8 cellular contexts compared by ENCODE assay signal in genomic region chr14:77320238-77320935, GRCh38. TPM values are rescaled to one million over a fixed set of nuclear protein-coding genes. Genes with fewer than 3 reads are reported as not detected.
DNase-seq lines count a peak whose midpoint lies in the region; ATAC-seq and TF ChIP-seq lines count a peak whose summit lies in the region.

POMT2 (minus strand) TSS chr14:77320883; CDS start chr14:77320681, 202 bp downstream.

- H3K4me1 ChIP-seq in OCI-LY7 (ENCODE audit: insufficient read depth, low read length, poor library complexity, severe bottlenecking) (peaks cover 25% of the 10 kb centered on the region), mucosa of descending colon (ENCODE audit: low read depth) (peaks cover 23% of the 10 kb centered on the region)

- peak within 1 kb of the TSS; percentile 81 for H2AFZ ChIP-seq in OCI-LY7 (ENCODE audit: low read length)

- intact Hi-C loops in OCI-LY7 (cut with micrococcal nuclease; ENCODE audit: unreplicated experiment) (loop anchor here (1.0 to 2.0 kb wide), 3 partner anchors 222 to 296 kb away; partner anchors contain the start of genes CIPC and SPTLC2), mucosa of descending colon (cut with DNase I, micrococcal nuclease) (no loop called here)

- no peaks in the 10 kb centered on the region for H3K36me3 ChIP-seq in OCI-LY7 (ENCODE audit: insufficient read depth, low read length)
- H3K36me3 ChIP-seq in mucosa of descending colon (ENCODE audit: low read depth), result no peaks in the 10 kb centered on the region

- H3K9me3 ChIP-seq in OCI-LY7 (ENCODE audit: low read length), result no peaks in the 10 kb centered on the region
- H3K9me3 ChIP-seq in mucosa of descending colon, result no peaks in the 10 kb centered on the region

- peak within 1 kb of the TSS; percentile 81 for H3K4me3 ChIP-seq in OCI-LY7 (ENCODE audit: low read depth, low read length, poor library complexity, severe bottlenecking)
- peak within 1 kb of the TSS; percentile 75 for H3K4me3 ChIP-seq in epithelial cell of esophagus (ENCODE audit: low read length)
- H3K4me3 ChIP-seq in mucosa of descending colon, result peak within 1 kb of the TSS; percentile 92

- POLR2A ChIA-PET in OCI-LY7 (lab: Charles Lee), result interaction anchor here (0.6 to 2.4 kb wide), 7 partner anchors 55 to 1881 kb away, joined by 3 to 7 read pairs (median 4); partner anchors contain the start of genes SAMD15, TMED8 and TMEM63C

- no peaks in the 10 kb centered on the region for H4K20me1 ChIP-seq in OCI-LY7 (ENCODE audit: insufficient read depth, low read length)

- DNase-seq in DMS 273 treated with DMSO at 0.1 percent for 48 hours (lab: John Stamatoyannopoulos, UW) (peak; percentile 78), HuH-7 (ENCODE audit: low spot score) (peak; percentile 85), OCI-LY7 (ENCODE audit: low spot score) (peak; percentile 92), activated T-cell treated with anti-CD3 and anti-CD28 coated beads for 4 hours (peak; percentile 90), epithelial cell of esophagus (ENCODE audit: low read depth) (peak; percentile 94), mucosa of descending colon (peak; percentile 94 to 96 (median 96))
- DNase-seq in stimulated activated CD8-positive, alpha-beta memory T cell treated with anti-CD3 and anti-CD28 coated beads, Interleukin-4, amount 100 ng/mL, for 4 hours (ENCODE audit: low read depth in 2 of 2, low spot score in 1 of 2), result peak; percentile 84

- peak within 1 kb of the TSS; percentile 80 for H3K27ac ChIP-seq in OCI-LY7 (ENCODE audit: low read depth, low read length, poor library complexity, severe bottlenecking)

- H3K4me2 ChIP-seq in OCI-LY7 (ENCODE audit: low read length), result peak within 1 kb of the TSS; percentile 96

- CTCF ChIA-PET in OCI-LY7 (lab: Charles Lee; ENCODE audit: unreplicated experiment), result interaction anchor here (0.6 kb wide), 1 partner anchor 53 kb away, joined by 4 read pairs; no protein-coding TSS in a partner anchor

- no TSS peak for BruUV-seq in OCI-LY7 (replicated peaks; lab: Mats Ljungman, UMichigan)

- TF ChIP-seq CTCF in OCI-LY7 (conservative IDR thresholded peaks at IDR 0.05; ENCODE audit: low read length), result peak; percentile 51; the same call in 1 of the 2 replicates
- peak; percentile 13 for TF ChIP-seq CTCF in epithelial cell of esophagus (IDR thresholded peaks at IDR 0.05; ENCODE audit: insufficient read depth, low read depth, low read length, missing control alignments)
- TF ChIP-seq CTCF in mucosa of descending colon (IDR thresholded peaks at IDR 0.05), result no peak

- peaks cover 16% of the 10 kb centered on the region; the same call in 1 of the 2 replicates for H3K79me2 ChIP-seq in OCI-LY7 (ENCODE audit: insufficient read depth, low read depth, low read length)

- ATAC-seq in GM21447 (IDR thresholded peaks at IDR 0.05; ENCODE audit: unreplicated experiment), result peak; percentile 59
- peak; percentile 84 for ATAC-seq in mucosa of descending colon

- no peaks in the 10 kb centered on the region for H3K9me2 ChIP-seq in OCI-LY7 (ENCODE audit: insufficient read depth, low read length)

RNA-seq across cellular contexts. Expression of gene POMT2, which starts in this region (rescaled TPM):
- total RNA-seq in OCI-LY7 (2014; rRNA removed; shearing (Covaris generic)), result 5.9 and 8.2 TPM in 2 replicates
- total RNA-seq in OCI-LY7 (2022) (28.3 and 31.4 TPM in 2 replicates), mucosa of descending colon (10 to 100 TPM; 22.9 to 28.5 (median 23.2) TPM)

Comparison
In these comparisons a context has a peak if more than half of its experiments do, and no peak if none do; other contexts are left out.
1. Peak in every context shown above with its lines: DNase-seq, ATAC-seq, H3K4me3 ChIP-seq and H3K27ac ChIP-seq.